Comparison of ENCODE assay signal across 1 cellular context in the genomic region with DNA sequence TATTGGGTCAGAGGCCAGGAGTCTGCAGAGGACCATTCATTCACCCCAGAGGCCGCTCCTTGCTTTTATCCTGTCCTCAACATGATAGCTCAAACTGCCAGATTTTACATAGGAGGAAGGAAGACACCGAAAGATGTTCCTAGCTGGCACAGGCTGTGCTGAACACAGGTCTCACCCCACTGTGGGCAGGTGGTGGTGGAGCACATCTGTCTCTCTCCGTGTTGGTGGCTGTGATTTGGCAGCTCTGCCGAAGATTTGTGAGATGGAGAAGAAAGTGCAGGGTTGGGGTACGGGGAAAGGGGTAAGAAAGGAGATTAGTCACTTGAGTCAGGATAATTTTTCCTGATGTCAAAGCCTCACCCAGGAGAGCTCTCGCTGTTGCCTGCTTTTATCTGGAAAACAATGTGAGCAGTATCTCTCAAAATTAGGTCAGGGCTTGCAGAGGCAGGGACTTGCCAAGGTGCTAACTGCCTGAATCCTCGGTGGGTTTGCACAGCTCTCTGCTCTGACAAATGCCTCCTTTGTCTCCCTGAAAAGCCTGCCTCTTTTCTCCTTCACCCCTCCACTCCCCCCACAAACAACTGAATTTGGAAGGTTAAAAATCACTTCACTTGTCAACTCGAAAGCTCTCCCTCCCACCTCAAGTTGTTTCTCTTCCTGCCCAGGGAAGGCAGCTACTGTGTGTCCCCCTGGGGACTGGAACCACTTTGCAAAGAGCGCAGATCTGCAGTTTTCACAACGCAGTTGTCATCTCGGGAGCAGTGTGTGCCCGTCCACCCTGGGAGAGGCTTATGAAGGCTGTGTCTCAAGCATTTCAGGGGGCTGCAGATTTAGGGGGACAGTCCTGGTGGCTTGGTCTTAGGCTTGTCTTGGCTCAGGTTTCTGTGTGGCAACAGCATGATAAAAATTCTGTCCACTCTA.
TF ChIP-seq lines count a peak whose summit lies in the region.

No MANE protein-coding gene starts in this region.

TF ChIP-seq in WTC11, 78 proteins besides CTCF, POLR2A, EP300 and RAD21 (continued from another document):
- no peak for TF ChIP-seq TP53 (CRISPR knock-in tag; IDR thresholded peaks at IDR 0.05)
- TF ChIP-seq, protein P1, sequence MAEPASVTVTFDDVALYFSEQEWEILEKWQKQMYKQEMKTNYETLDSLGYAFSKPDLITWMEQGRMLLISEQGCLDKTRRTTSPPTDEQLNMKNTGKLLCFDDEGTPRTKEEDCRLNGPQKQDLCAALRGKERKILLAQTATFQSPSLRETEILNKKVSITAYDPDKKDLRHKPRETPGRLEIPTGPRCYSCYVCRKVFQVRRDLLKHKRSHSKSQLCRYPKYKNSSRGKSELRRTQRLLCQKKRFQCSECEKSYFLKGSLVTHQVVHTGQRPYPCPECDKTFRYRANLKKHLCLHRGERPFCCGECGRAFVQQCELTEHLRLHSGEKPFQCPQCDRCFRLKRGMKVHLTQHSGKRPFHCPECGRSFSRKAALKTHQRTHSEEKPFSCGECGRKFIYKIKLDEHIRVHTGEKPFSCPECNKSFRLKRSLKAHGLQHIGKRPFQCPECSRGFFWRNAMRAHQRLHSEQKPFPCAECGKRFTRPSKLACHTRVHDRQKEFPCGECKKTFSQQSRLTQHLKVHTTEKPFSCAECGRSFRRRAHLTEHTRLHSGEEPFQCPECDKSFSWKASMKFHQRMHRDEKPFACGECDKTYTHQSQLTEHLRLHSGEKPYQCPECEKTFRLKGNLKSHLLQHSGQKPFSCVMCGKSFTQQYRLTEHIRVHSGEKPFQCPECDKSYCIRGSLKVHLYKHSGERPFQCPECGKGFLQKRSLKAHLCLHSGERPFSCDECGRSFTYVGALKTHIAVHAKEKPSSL (CRISPR knock-in tag; conservative IDR thresholded peaks at IDR 0.05), result no peak
- no peak for TF ChIP-seq GABPB1 (CRISPR knock-in tag; IDR thresholded peaks at IDR 0.05)
- TF ChIP-seq ELF4 (CRISPR knock-in tag; IDR thresholded peaks at IDR 0.05; ENCODE audit: low read depth), result no peak
- TF ChIP-seq, protein P2, sequence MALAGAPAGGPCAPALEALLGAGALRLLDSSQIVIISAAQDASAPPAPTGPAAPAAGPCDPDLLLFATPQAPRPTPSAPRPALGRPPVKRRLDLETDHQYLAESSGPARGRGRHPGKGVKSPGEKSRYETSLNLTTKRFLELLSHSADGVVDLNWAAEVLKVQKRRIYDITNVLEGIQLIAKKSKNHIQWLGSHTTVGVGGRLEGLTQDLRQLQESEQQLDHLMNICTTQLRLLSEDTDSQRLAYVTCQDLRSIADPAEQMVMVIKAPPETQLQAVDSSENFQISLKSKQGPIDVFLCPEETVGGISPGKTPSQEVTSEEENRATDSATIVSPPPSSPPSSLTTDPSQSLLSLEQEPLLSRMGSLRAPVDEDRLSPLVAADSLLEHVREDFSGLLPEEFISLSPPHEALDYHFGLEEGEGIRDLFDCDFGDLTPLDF (CRISPR knock-in tag; IDR thresholded peaks at IDR 0.05), result no peak
- no peak for TF ChIP-seq ZNF671 (CRISPR knock-in tag; IDR thresholded peaks at IDR 0.05)
- TF ChIP-seq, protein P3, sequence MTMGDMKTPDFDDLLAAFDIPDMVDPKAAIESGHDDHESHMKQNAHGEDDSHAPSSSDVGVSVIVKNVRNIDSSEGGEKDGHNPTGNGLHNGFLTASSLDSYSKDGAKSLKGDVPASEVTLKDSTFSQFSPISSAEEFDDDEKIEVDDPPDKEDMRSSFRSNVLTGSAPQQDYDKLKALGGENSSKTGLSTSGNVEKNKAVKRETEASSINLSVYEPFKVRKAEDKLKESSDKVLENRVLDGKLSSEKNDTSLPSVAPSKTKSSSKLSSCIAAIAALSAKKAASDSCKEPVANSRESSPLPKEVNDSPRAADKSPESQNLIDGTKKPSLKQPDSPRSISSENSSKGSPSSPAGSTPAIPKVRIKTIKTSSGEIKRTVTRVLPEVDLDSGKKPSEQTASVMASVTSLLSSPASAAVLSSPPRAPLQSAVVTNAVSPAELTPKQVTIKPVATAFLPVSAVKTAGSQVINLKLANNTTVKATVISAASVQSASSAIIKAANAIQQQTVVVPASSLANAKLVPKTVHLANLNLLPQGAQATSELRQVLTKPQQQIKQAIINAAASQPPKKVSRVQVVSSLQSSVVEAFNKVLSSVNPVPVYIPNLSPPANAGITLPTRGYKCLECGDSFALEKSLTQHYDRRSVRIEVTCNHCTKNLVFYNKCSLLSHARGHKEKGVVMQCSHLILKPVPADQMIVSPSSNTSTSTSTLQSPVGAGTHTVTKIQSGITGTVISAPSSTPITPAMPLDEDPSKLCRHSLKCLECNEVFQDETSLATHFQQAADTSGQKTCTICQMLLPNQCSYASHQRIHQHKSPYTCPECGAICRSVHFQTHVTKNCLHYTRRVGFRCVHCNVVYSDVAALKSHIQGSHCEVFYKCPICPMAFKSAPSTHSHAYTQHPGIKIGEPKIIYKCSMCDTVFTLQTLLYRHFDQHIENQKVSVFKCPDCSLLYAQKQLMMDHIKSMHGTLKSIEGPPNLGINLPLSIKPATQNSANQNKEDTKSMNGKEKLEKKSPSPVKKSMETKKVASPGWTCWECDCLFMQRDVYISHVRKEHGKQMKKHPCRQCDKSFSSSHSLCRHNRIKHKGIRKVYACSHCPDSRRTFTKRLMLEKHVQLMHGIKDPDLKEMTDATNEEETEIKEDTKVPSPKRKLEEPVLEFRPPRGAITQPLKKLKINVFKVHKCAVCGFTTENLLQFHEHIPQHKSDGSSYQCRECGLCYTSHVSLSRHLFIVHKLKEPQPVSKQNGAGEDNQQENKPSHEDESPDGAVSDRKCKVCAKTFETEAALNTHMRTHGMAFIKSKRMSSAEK (CRISPR knock-in tag; IDR thresholded peaks at IDR 0.05; ENCODE audit: borderline replicate concordance), result no peak
